In genomic region chr17:3795758-3796102, GRCh38 we compare ENCODE assay signal across 18 cellular contexts. TPM values are rescaled to one million over a fixed set of nuclear protein-coding genes. Genes with fewer than 3 reads are reported as not detected.
DNase-seq lines count a peak whose midpoint lies in the region; ATAC-seq, FAIRE-seq and TF ChIP-seq lines count a peak whose summit lies in the region.
"Had no signal": no experiment of that assay in that cellular context is flagged by ENCODE, and none has a peak within 500 bp of the region (broad histone marks: within the 10 kb centered on the region; RNA-seq: fewer than 3 reads in every experiment).

No MANE protein-coding gene starts in this region.

- H3K4me1 Mint-ChIP-seq in activated B cell treated with CpG ODN at 0.5 μM for 24 hours = peaks cover 58% of the 10 kb centered on the region
- H3K4me1 Mint-ChIP-seq in effector memory CD8-positive, alpha-beta T cell (ENCODE audit: low read depth in 2 of 2) = peaks cover 43 to 44% of the 10 kb centered on the region in 2 donors
- peaks cover 81% of the 10 kb centered on the region for H3K4me1 Mint-ChIP-seq in stimulated activated naive CD8-positive, alpha-beta T cell treated with anti-CD3 and anti-CD28 coated beads, Interleukin-15, amount 100 ng/mL, for 72 hours

- in situ Hi-C loops in HepG2 (cut with HindIII; ENCODE audit: extremely low pct_ligation_motif_present, low pct_unique_long_range_greater_than_20kb) = no loop called here

- H2AFZ ChIP-seq in HepG2 (ENCODE audit: low read length) = no peak overlapping the region
- H2AFZ ChIP-seq: hepatocyte had no signal

- H3K4me3 ChIP-seq in HepG2 (replicated peaks in 1 of 3; ENCODE audit: insufficient read depth in 1 of 3, low read depth in 2 of 3, low read length in 3 of 3) (no peak overlapping the region), right lobe of liver (no peak overlapping the region)
- H3K4me3 ChIP-seq: adrenal gland, BLaER1, breast epithelium, hepatocyte, lower lobe of right lung, right atrium auricular region, SK-N-MC had no signal

- no peak for FAIRE-seq in HepG2 (lab: Jason Lieb, UNC)
- FAIRE-seq: D721Med, islet of Langerhans had no signal

- intact Hi-C loops in HepG2 (cut with micrococcal nuclease; ENCODE audit: unreplicated experiment) (no loop called here), right lobe of liver (cut with DNase I) (no loop called here), activated B cell treated with CpG ODN at 0.5 μM for 24 hours (cut with micrococcal nuclease) (loop anchor here (1.0 kb wide), 1 partner anchor 9 kb away; no protein-coding TSS in a partner anchor)

- 77% methylated on average over 17 of the region's 20 CpGs for WGBS in HepG2 (ENCODE audit: low lambda C conversion rate)
- 58% methylated on average over 5 of the region's 20 CpGs for WGBS in right lobe of liver (ENCODE audit: insufficient coverage, low coverage, low lambda C conversion rate, missing lambda C conversion rate)

- H3K36me3 ChIP-seq in HepG2 (replicated peaks in 1 of 2; ENCODE audit: control insufficient read depth in 1 of 2, insufficient read depth in 2 of 2, low read length in 2 of 2) (no peaks in the 10 kb centered on the region), right lobe of liver (no peaks in the 10 kb centered on the region)
- H3K36me3 ChIP-seq: adrenal gland, BLaER1, breast epithelium, lower lobe of right lung, right atrium auricular region had no signal

- H3K4me2 ChIP-seq in HepG2 (ENCODE audit: low read depth, low read length) = peak overlapping the region; percentile 79
- H3K4me2 ChIP-seq: hepatocyte had no signal

- no peaks in the 10 kb centered on the region for H3K27me3 Mint-ChIP-seq in activated B cell treated with CpG ODN at 0.5 μM for 24 hours
- H3K27me3 Mint-ChIP-seq in effector memory CD8-positive, alpha-beta T cell = no peaks in the 10 kb centered on the region
- peaks cover 23% of the 10 kb centered on the region for H3K27me3 Mint-ChIP-seq in stimulated activated naive CD8-positive, alpha-beta T cell treated with anti-CD3 and anti-CD28 coated beads, Interleukin-15, amount 100 ng/mL, for 72 hours

- no peaks in the 10 kb centered on the region for H4K20me1 ChIP-seq in HepG2 (ENCODE audit: insufficient read depth, low read length)
- H4K20me1 ChIP-seq: BLaER1 had no signal

- DNase-seq in HepG2 (ENCODE audit: low spot score) (no peak), right lobe of liver (no peak), activated B cell treated with CpG ODN at 0.5 μM for 24 hours (no peak), NCI-H187 (lab: John Stamatoyannopoulos, UW) (no peak)
- DNase-seq in effector memory CD8-positive, alpha-beta T cell = no peak
- no peak for DNase-seq in stimulated activated naive CD8-positive, alpha-beta T cell treated with anti-CD3 and anti-CD28 coated beads, Interleukin-15, amount 100 ng/mL, for 72 hours
- DNase-seq: lower lobe of right lung, NCI-H2107 had no signal

- no peak for TF ChIP-seq CTCF in HepG2 (CRISPR knock-in tag; IDR thresholded peaks at IDR 0.05)
- no peak for TF ChIP-seq CTCF in right lobe of liver (IDR thresholded peaks at IDR 0.05)
- no peak for TF ChIP-seq CTCF in activated B cell treated with CpG ODN at 0.5 μM for 24 hours (IDR thresholded peaks at IDR 0.05)

- POLR2A ChIA-PET in HepG2 (lab: Yijun Ruan, JAX) = interaction anchor here (0.6 to 4.1 kb wide), 12 partner anchors 9 to 128 kb away, joined by 3 to 39 read pairs (median 4); partner anchors contain the start of genes HASPIN, NCBP3 and TAX1BP3
- POLR2A ChIA-PET in activated B cell treated with CpG ODN at 0.5 μM for 24 hours (lab: Charles Lee) = interaction anchor here (0.5 to 1.6 kb wide), 2 partner anchors 99 to 104 kb away, joined by 3 to 4 read pairs; no protein-coding TSS in a partner anchor

- CTCF ChIA-PET in HepG2 (lab: Yijun Ruan, JAX; ENCODE audit: low intra/inter-chr PET ratio, low total read pairs) (no interaction called here), activated B cell treated with CpG ODN at 0.5 μM for 24 hours (lab: Charles Lee) (interaction anchor here (1.1 to 1.6 kb wide), 3 partner anchors 31 to 58 kb away, joined by 4 to 5 read pairs (median 4); no protein-coding TSS in a partner anchor)

- TF ChIP-seq EP300 in HepG2 (IDR thresholded peaks at IDR 0.05; ENCODE audit: low read depth in 2 of 2, low read length in 2 of 2) (no peak), HepG2 (CRISPR knock-in tag; IDR thresholded peaks at IDR 0.05; ENCODE audit: borderline replicate concordance) (no peak)

- BruUV-seq in HepG2 (replicated peaks; lab: Mats Ljungman, UMichigan) = no TSS peak

- H3K27ac ChIP-seq in HepG2 (ENCODE audit: extremely low read length, insufficient read depth, low read length) (peak overlapping the region; percentile 92), right lobe of liver (no peak overlapping the region)
- H3K27ac ChIP-seq: adrenal gland, breast epithelium, right atrium auricular region, SK-N-MC had no signal

- H3K9me3 Mint-ChIP-seq in activated B cell treated with CpG ODN at 0.5 μM for 24 hours = no peaks in the 10 kb centered on the region
- no peaks in the 10 kb centered on the region for H3K9me3 Mint-ChIP-seq in effector memory CD8-positive, alpha-beta T cell
- H3K9me3 Mint-ChIP-seq in stimulated activated naive CD8-positive, alpha-beta T cell treated with anti-CD3 and anti-CD28 coated beads, Interleukin-15, amount 100 ng/mL, for 72 hours = no peaks in the 10 kb centered on the region

- H3K27me3 ChIP-seq in HepG2 (ENCODE audit: control insufficient read depth in 1 of 2, insufficient read depth in 2 of 2, low read length in 2 of 2) (no peaks in the 10 kb centered on the region), right lobe of liver (no peaks in the 10 kb centered on the region)
- H3K27me3 ChIP-seq: adrenal gland, BLaER1, breast epithelium, hepatocyte, right atrium auricular region had no signal

- H3K4me3 Mint-ChIP-seq in activated B cell treated with CpG ODN at 0.5 μM for 24 hours = no peak overlapping the region
- peak overlapping the region; percentile 65 to 75 for H3K4me3 Mint-ChIP-seq in effector memory CD8-positive, alpha-beta T cell
- peak overlapping the region; percentile 69 to 85 for H3K4me3 Mint-ChIP-seq in stimulated activated naive CD8-positive, alpha-beta T cell treated with anti-CD3 and anti-CD28 coated beads, Interleukin-15, amount 100 ng/mL, for 72 hours

- no peaks in the 10 kb centered on the region for H3K79me2 ChIP-seq in HepG2 (ENCODE audit: insufficient read depth, low read length)
- H3K79me2 ChIP-seq: hepatocyte had no signal

- no peak for ATAC-seq in HepG2
- ATAC-seq in right lobe of liver = no peak
- no peak for ATAC-seq in activated B cell treated with CpG ODN at 0.5 μM for 24 hours (ENCODE audit: low read depth)
- ATAC-seq in effector memory CD8-positive, alpha-beta T cell (replicated peaks) = no peak
- ATAC-seq in stimulated activated naive CD8-positive, alpha-beta T cell treated with anti-CD3 and anti-CD28 coated beads, Interleukin-15, amount 100 ng/mL, for 72 hours = no peak
- no peak for ATAC-seq in GM18511 (IDR thresholded peaks at IDR 0.05; ENCODE audit: unreplicated experiment)
- ATAC-seq in HG02885 (IDR thresholded peaks at IDR 0.05; ENCODE audit: poor library complexity, unreplicated experiment) = no peak

- no peak for TF ChIP-seq RAD21 in HepG2 (CRISPR knock-in tag; IDR thresholded peaks at IDR 0.05)

- no peaks in the 10 kb centered on the region for H3K36me3 Mint-ChIP-seq in activated B cell treated with CpG ODN at 0.5 μM for 24 hours (ENCODE audit: low read depth)
- H3K36me3 Mint-ChIP-seq in effector memory CD8-positive, alpha-beta T cell (ENCODE audit: insufficient read depth) = peaks cover 32% of the 10 kb centered on the region

- H3K27ac Mint-ChIP-seq in activated B cell treated with CpG ODN at 0.5 μM for 24 hours = peak overlapping the region; percentile 79
- peak overlapping the region; percentile 98 to 99 for H3K27ac Mint-ChIP-seq in effector memory CD8-positive, alpha-beta T cell
- H3K27ac Mint-ChIP-seq in stimulated activated naive CD8-positive, alpha-beta T cell treated with anti-CD3 and anti-CD28 coated beads, Interleukin-15, amount 100 ng/mL, for 72 hours = peak overlapping the region in 1 of 2 donors; percentile 45

- TF ChIP-seq POLR2A in HepG2 (IDR thresholded peaks at IDR 0.05; ENCODE audit: insufficient read depth in 1 of 2, low read depth in 2 of 2, low read length in 2 of 2) (no peak), right lobe of liver (IDR thresholded peaks at IDR 0.05) (no peak)

- H3K9me3 ChIP-seq in HepG2 (ENCODE audit: low read length) (no peaks in the 10 kb centered on the region), right lobe of liver (no peaks in the 10 kb centered on the region)
- H3K9me3 ChIP-seq: adrenal gland, BLaER1, breast epithelium, lower lobe of right lung, right atrium auricular region had no signal

- peak overlapping the region; percentile 75; the same call in 1 of the 2 replicates for H3K9ac ChIP-seq in HepG2 (ENCODE audit: insufficient read depth, low read depth, low read length)

- H3K4me1 ChIP-seq in HepG2 (ENCODE audit: insufficient read depth, low read length) (peaks cover 66% of the 10 kb centered on the region), right lobe of liver (peaks cover 0 to 12% (median 6%) of the 10 kb centered on the region in 4 donors)
- H3K4me1 ChIP-seq: breast epithelium had no signal

RNA-seq across cellular contexts. Expression of gene ITGAE, which starts 5.3 kb away (rescaled TPM):
- 49.0 and 56.3 TPM in 2 replicates for total RNA-seq in HepG2 (2016; rRNA removed; fragmentation: Illumina TruSeq; extraction: Trizol)
- 99.2 and 118 TPM in 2 replicates for total RNA-seq in HepG2 (2016; cell fraction: cytosol; rRNA removed; fragmentation: Illumina TruSeq; extraction: Trizol; ENCODE audit: low read depth)
- 54.9 and 56.5 TPM in 2 replicates for total RNA-seq in HepG2 (2016; cell fraction: insoluble cytoplasmic fraction; rRNA removed; fragmentation: Illumina TruSeq; extraction: Trizol)
- 121 and 124 TPM in 2 replicates for total RNA-seq in HepG2 (2016; cell fraction: membrane; rRNA removed; fragmentation: Illumina TruSeq; extraction: Trizol)
- total RNA-seq in HepG2 (2016; cell fraction: nucleus; rRNA removed; fragmentation: Illumina TruSeq; extraction: Trizol) = 18.5 and 22.4 TPM in 2 replicates
- 38.2 and 42.3 TPM in 2 replicates for polyA plus RNA-seq in HepG2 (2011; rRNA removed)
- 28.2 and 31.0 TPM in 2 replicates for polyA plus RNA-seq in HepG2 (2011; cell fraction: cytosol; rRNA removed)
- polyA plus RNA-seq in HepG2 (2011; cell fraction: nucleus; rRNA removed) = 13.3 and 15.2 TPM in 2 replicates
- 19.1 and 24.6 TPM in 2 replicates for polyA plus RNA-seq in HepG2 (2012)
- polyA plus RNA-seq in HepG2 (2016; cell fraction: cytosol; fragmentation: Illumina TruSeq; extraction: Trizol; ENCODE audit: low read depth) = 110 and 139 TPM in 2 replicates
- polyA plus RNA-seq in HepG2 (2016; cell fraction: insoluble cytoplasmic fraction; fragmentation: Illumina TruSeq; extraction: Trizol; ENCODE audit: low read depth) = 46.7 and 46.9 TPM in 2 replicates
- 90.3 and 104 TPM in 2 replicates for polyA plus RNA-seq in HepG2 (2016; cell fraction: membrane; fragmentation: Illumina TruSeq; extraction: Trizol; ENCODE audit: low read depth)
- 36.8 and 38.1 TPM in 2 replicates for polyA plus RNA-seq in HepG2 (2016; cell fraction: nucleus; fragmentation: Illumina TruSeq; extraction: Trizol; ENCODE audit: insufficient read depth, low read depth)
- polyA minus RNA-seq in HepG2 (2011; rRNA and poly(A)+ RNA removed; ENCODE audit: low replicate concordance) = 7.6 and 11.0 TPM in 2 replicates
- polyA minus RNA-seq in HepG2 (2011; cell fraction: cytosol; rRNA and poly(A)+ RNA removed) = 2.8 and 3.8 TPM in 2 replicates
- polyA minus RNA-seq in HepG2 (2011; cell fraction: nucleus; rRNA and poly(A)+ RNA removed) = 11.7 and 12.6 TPM in 2 replicates
- total RNA-seq in right lobe of liver = 1 to 10 TPM; 5.4 to 7.7 (median 5.8) TPM
- 42.9 and 45.3 TPM in 2 replicates for total RNA-seq in activated B cell treated with CpG ODN at 0.5 μM for 24 hours

RNA-seq across cellular contexts. Expression of gene NCBP3, which starts 50.3 kb away (rescaled TPM):
- total RNA-seq in HepG2 (2016; rRNA removed; fragmentation: Illumina TruSeq; extraction: Trizol) = 20.6 and 24.8 TPM in 2 replicates
- total RNA-seq in HepG2 (2016; cell fraction: cytosol; rRNA removed; fragmentation: Illumina TruSeq; extraction: Trizol; ENCODE audit: low read depth) = 3.9 and 4.8 TPM in 2 replicates
- 21.8 and 23.5 TPM in 2 replicates for total RNA-seq in HepG2 (2016; cell fraction: insoluble cytoplasmic fraction; rRNA removed; fragmentation: Illumina TruSeq; extraction: Trizol)
- total RNA-seq in HepG2 (2016; cell fraction: membrane; rRNA removed; fragmentation: Illumina TruSeq; extraction: Trizol) = 7.8 and 9.5 TPM in 2 replicates
- total RNA-seq in HepG2 (2016; cell fraction: nucleus; rRNA removed; fragmentation: Illumina TruSeq; extraction: Trizol) = 30.1 and 35.2 TPM in 2 replicates
- 16.6 and 19.5 TPM in 2 replicates for polyA plus RNA-seq in HepG2 (2011; rRNA removed)
- 4.6 and 5.5 TPM in 2 replicates for polyA plus RNA-seq in HepG2 (2011; cell fraction: cytosol; rRNA removed)
- polyA plus RNA-seq in HepG2 (2011; cell fraction: nucleus; rRNA removed) = 27.4 and 36.6 TPM in 2 replicates
- polyA plus RNA-seq in HepG2 (2012) = 22.5 and 26.0 TPM in 2 replicates
- polyA plus RNA-seq in HepG2 (2016; cell fraction: cytosol; fragmentation: Illumina TruSeq; extraction: Trizol; ENCODE audit: low read depth) = 1.2 and 1.9 TPM in 2 replicates
- 22.8 and 23.0 TPM in 2 replicates for polyA plus RNA-seq in HepG2 (2016; cell fraction: insoluble cytoplasmic fraction; fragmentation: Illumina TruSeq; extraction: Trizol; ENCODE audit: low read depth)
- polyA plus RNA-seq in HepG2 (2016; cell fraction: membrane; fragmentation: Illumina TruSeq; extraction: Trizol; ENCODE audit: low read depth) = 4.1 and 4.3 TPM in 2 replicates
- polyA plus RNA-seq in HepG2 (2016; cell fraction: nucleus; fragmentation: Illumina TruSeq; extraction: Trizol; ENCODE audit: insufficient read depth, low read depth) = 77.0 and 80.1 TPM in 2 replicates
- 8.7 and 10.7 TPM in 2 replicates for polyA minus RNA-seq in HepG2 (2011; rRNA and poly(A)+ RNA removed; ENCODE audit: low replicate concordance)
- 3.4 and 5.1 TPM in 2 replicates for polyA minus RNA-seq in HepG2 (2011; cell fraction: cytosol; rRNA and poly(A)+ RNA removed)
- polyA minus RNA-seq in HepG2 (2011; cell fraction: nucleus; rRNA and poly(A)+ RNA removed) = 42.4 and 49.2 TPM in 2 replicates
- total RNA-seq in right lobe of liver = 10 to 100 TPM in 4 of 6 experiments, 1 to 10 TPM in 2; 8.6 to 15.1 (median 10.5) TPM
- total RNA-seq in activated B cell treated with CpG ODN at 0.5 μM for 24 hours = 49.5 TPM in 2 replicates
